In genomic region chr14:20468773-20469241, GRCh38 we compare ENCODE assay signal across 1 cellular context.
TF ChIP-seq lines count a peak whose summit lies in the region.

No MANE protein-coding gene starts in this region.

TF ChIP-seq in HepG2, 621 proteins besides CTCF, POLR2A, EP300 and RAD21:
- TF ChIP-seq SP2 (CRISPR knock-in tag; IDR thresholded peaks at IDR 0.05) (0 out of 2 replicates have a peak, but pooled peaks have one; percentile 32), ZNF136 (CRISPR knock-in tag; IDR thresholded peaks at IDR 0.05; ENCODE audit: low read depth) (0 out of 2 replicates have a peak, but pooled peaks have one; percentile 1), KDM5A (IDR thresholded peaks at IDR 0.05; ENCODE audit: borderline replicate concordance, low read length) (0 out of 2 replicates have a peak, but pooled peaks have one; percentile 15), ZNF615 (CRISPR knock-in tag; IDR thresholded peaks at IDR 0.05; ENCODE audit: borderline replicate concordance) (0 out of 2 replicates have a peak, but pooled peaks have one; percentile 57), HNF1B (CRISPR knock-in tag; IDR thresholded peaks at IDR 0.05) (peak; percentile 65; the same call in 1 of the 2 replicates), RARA (CRISPR knock-in tag; IDR thresholded peaks at IDR 0.05) (no peak), SUZ12 (IDR thresholded peaks at IDR 0.05; ENCODE audit: low read depth, low read length) (no peak), ZNF207 (IDR thresholded peaks at IDR 0.05; ENCODE audit: borderline replicate concordance) (no peak), ZFP82 (CRISPR knock-in tag; IDR thresholded peaks at IDR 0.05; ENCODE audit: borderline replicate concordance) (peak; percentile 49; the same call in 1 of the 2 replicates), ZNF572 (CRISPR knock-in tag; IDR thresholded peaks at IDR 0.05) (0 out of 2 replicates have a peak, but pooled peaks have one; percentile 47), CEBPB (IDR thresholded peaks at IDR 0.05; ENCODE audit: borderline replicate concordance, low read depth, low read length) (no peak), PPARG (CRISPR knock-in tag; conservative IDR thresholded peaks at IDR 0.05) (0 out of 2 replicates have a peak, but pooled peaks have one; percentile 7), BCL3 (CRISPR knock-in tag; IDR thresholded peaks at IDR 0.05) (0 out of 2 replicates have a peak, but pooled peaks have one; percentile 28), ZNF589 (CRISPR knock-in tag; conservative IDR thresholded peaks at IDR 0.05) (0 out of 2 replicates have a peak, but pooled peaks have one; percentile 21), ELF1 (CRISPR knock-in tag; IDR thresholded peaks at IDR 0.05) (peak; percentile 33; the same call in 1 of the 2 replicates), HES4 (CRISPR knock-in tag; IDR thresholded peaks at IDR 0.05; ENCODE audit: borderline replicate concordance) (0 out of 2 replicates have a peak, but pooled peaks have one; percentile 4), TFAP4 (IDR thresholded peaks at IDR 0.05; ENCODE audit: borderline replicate concordance, low read depth) (peak; percentile 67), ZNF232 (CRISPR knock-in tag; IDR thresholded peaks at IDR 0.05; ENCODE audit: borderline replicate concordance) (0 out of 2 replicates have a peak, but pooled peaks have one; percentile 13)
- TF ChIP-seq, protein P1, sequence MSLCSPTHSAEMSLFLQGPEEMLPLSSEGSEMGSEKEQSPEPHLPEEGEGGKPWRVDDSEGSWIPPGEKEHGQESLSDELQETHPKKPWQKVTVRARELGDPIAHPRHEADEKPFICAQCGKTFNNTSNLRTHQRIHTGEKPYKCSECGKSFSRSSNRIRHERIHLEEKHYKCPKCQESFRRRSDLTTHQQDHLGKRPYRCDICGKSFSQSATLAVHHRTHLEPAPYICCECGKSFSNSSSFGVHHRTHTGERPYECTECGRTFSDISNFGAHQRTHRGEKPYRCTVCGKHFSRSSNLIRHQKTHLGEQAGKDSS (CRISPR knock-in tag; IDR thresholded peaks at IDR 0.05; ENCODE audit: borderline replicate concordance, low read depth): no peak
- TF ChIP-seq, protein P2, sequence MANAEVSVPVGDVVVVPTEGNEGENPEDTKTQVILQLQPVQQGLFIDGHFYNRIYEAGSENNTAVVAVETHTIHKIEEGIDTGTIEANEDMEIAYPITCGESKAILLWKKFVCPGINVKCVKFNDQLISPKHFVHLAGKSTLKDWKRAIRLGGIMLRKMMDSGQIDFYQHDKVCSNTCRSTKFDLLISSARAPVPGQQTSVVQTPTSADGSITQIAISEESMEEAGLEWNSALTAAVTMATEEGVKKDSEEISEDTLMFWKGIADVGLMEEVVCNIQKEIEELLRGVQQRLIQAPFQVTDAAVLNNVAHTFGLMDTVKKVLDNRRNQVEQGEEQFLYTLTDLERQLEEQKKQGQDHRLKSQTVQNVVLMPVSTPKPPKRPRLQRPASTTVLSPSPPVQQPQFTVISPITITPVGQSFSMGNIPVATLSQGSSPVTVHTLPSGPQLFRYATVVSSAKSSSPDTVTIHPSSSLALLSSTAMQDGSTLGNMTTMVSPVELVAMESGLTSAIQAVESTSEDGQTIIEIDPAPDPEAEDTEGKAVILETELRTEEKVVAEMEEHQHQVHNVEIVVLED (CRISPR knock-in tag; IDR thresholded peaks at IDR 0.05; ENCODE audit: borderline replicate concordance): 0 out of 2 replicates have a peak, but pooled peaks have one; percentile 23
- TF ChIP-seq, protein P3, sequence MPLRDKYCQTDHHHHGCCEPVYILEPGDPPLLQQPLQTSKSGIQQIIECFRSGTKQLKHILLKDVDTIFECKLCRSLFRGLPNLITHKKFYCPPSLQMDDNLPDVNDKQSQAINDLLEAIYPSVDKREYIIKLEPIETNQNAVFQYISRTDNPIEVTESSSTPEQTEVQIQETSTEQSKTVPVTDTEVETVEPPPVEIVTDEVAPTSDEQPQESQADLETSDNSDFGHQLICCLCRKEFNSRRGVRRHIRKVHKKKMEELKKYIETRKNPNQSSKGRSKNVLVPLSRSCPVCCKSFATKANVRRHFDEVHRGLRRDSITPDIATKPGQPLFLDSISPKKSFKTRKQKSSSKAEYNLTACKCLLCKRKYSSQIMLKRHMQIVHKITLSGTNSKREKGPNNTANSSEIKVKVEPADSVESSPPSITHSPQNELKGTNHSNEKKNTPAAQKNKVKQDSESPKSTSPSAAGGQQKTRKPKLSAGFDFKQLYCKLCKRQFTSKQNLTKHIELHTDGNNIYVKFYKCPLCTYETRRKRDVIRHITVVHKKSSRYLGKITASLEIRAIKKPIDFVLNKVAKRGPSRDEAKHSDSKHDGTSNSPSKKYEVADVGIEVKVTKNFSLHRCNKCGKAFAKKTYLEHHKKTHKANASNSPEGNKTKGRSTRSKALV (CRISPR knock-in tag; IDR thresholded peaks at IDR 0.05): no peak
TF ChIP-seq in HepG2: peak in this region for 15.
